In the genomic region with DNA sequence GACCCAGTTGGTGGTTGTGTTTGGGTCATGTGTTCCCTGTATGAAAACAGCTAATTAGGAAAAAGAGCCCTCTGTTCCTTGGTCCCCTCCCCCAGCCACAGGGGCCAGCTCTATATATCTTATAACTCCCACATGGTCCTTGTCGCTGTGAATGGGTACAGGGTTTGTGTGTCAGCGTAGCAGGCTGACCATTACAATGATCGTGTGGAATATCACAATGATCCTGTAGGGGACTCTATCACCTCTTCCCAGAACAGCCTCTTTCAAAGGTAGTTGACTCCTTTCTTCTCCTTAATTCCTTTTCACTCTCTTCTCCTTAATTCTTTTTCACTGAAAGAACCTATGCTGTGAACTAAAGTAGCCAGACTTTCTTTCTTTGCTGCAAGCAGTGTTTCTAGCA, we compare ENCODE assay signal across 2 cellular contexts.
TF ChIP-seq lines count a peak whose summit lies in the region.

No MANE protein-coding gene starts in this region.

TF ChIP-seq in HCT116, 20 proteins besides CTCF, POLR2A, EP300 and RAD21:
- TF ChIP-seq SP1 (IDR thresholded peaks at IDR 0.05; ENCODE audit: low read depth) (no peak), JUND (IDR thresholded peaks at IDR 0.05) (no peak), YY1 (IDR thresholded peaks at IDR 0.05; ENCODE audit: extremely low read depth, insufficient replicate concordance, low read depth, low read length) (no peak), EZH2 (IDR thresholded peaks at IDR 0.05) (no peak), ZFX (IDR thresholded peaks at IDR 0.05) (no peak), ELF1 (IDR thresholded peaks at IDR 0.05; ENCODE audit: borderline replicate concordance, low read depth) (no peak)

TF ChIP-seq in GM12878, 131 proteins besides CTCF, POLR2A, EP300 and RAD21:
- no peak for TF ChIP-seq SREBF1 (IDR thresholded peaks at IDR 0.05; ENCODE audit: low read length)
- TF ChIP-seq GATAD2B (conservative IDR thresholded peaks at IDR 0.05; ENCODE audit: low read depth) = no peak
- TF ChIP-seq BHLHE40 (IDR thresholded peaks at IDR 0.05; ENCODE audit: borderline replicate concordance in 1 of 2, low read depth in 2 of 2, low read length in 1 of 2) = no peak
- TF ChIP-seq CBX5 (IDR thresholded peaks at IDR 0.05; ENCODE audit: low read depth) = no peak
- TF ChIP-seq NR2F1 (conservative IDR thresholded peaks at IDR 0.05) = no peak
- no peak for TF ChIP-seq STAT1 (conservative IDR thresholded peaks at IDR 0.05)
- no peak for TF ChIP-seq RBBP5 (conservative IDR thresholded peaks at IDR 0.05)
- no peak for TF ChIP-seq IKZF1 (conservative IDR thresholded peaks at IDR 0.05)
- no peak for TF ChIP-seq SIN3A (IDR thresholded peaks at IDR 0.05; ENCODE audit: low read depth, low read length)
- TF ChIP-seq, protein P1, sequence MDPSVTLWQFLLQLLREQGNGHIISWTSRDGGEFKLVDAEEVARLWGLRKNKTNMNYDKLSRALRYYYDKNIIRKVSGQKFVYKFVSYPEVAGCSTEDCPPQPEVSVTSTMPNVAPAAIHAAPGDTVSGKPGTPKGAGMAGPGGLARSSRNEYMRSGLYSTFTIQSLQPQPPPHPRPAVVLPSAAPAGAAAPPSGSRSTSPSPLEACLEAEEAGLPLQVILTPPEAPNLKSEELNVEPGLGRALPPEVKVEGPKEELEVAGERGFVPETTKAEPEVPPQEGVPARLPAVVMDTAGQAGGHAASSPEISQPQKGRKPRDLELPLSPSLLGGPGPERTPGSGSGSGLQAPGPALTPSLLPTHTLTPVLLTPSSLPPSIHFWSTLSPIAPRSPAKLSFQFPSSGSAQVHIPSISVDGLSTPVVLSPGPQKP (IDR thresholded peaks at IDR 0.05; ENCODE audit: low read depth, low read length) = no peak
- TF ChIP-seq MYC (IDR thresholded peaks at IDR 0.05; ENCODE audit: insufficient read depth, insufficient read length, insufficient replicate concordance, low read length, severe bottlenecking) = no peak
